ENCODE assay signal across 23 cellular contexts in genomic region chr10:44066211-44066837, GRCh38.
DNase-seq lines count a peak whose midpoint lies in the region; ATAC-seq and TF ChIP-seq lines count a peak whose summit lies in the region.
"Had no signal": no experiment of that assay in that cellular context is flagged by ENCODE, and none has a peak within 500 bp of the region (broad histone marks: within the 10 kb centered on the region; RNA-seq: fewer than 3 reads in every experiment).

No MANE protein-coding gene starts in this region.

- WGBS in stomach, 5 donors, result 71 to 86% (median 77%) methylated on average over 5 of the region's 5 CpGs

- DNase-seq in left ventricle myocardium superior (no peak), left cardiac atrium (no peak), stomach (no peak), Calu3 (no peak), NCI-H1694 treated with DMSO at 0.1 percent for 48 hours (lab: John Stamatoyannopoulos, UW) (no peak)
- DNase-seq in activated CD4-positive, CD25-positive, alpha-beta regulatory T cell treated with anti-CD3 and anti-CD28 coated beads, Interleukin-2, amount 50 U/mL, for 72 hours, result no peak
- DNase-seq: 8988T, ACHN, DMS153, DND-41, GM23248, H7, IMR-90, KG1, MG63, NCI-H1105 treated with DMSO at 0.1 percent for 48 hours, NCI-H146, NCI-H2029, NCI-H446 treated with DMSO at 0.1 percent for 48 hours, NCI-H69, RPMI8226, SHP77 had no signal

- no TSS peak for BruUV-seq in Calu3 (replicated peaks; lab: Mats Ljungman, UMichigan)

- no peaks in the 10 kb centered on the region for H3K27me3 ChIP-seq in muscle layer of colon (ENCODE audit: control insufficient read depth in 1 of 2, insufficient read depth in 2 of 2, low read length in 2 of 2)
- H3K27me3 ChIP-seq in stomach, result no peaks in the 10 kb centered on the region
- H3K27me3 ChIP-seq: MG63 had no signal

- no peaks in the 10 kb centered on the region for H3K4me1 Mint-ChIP-seq in Calu3 (ENCODE audit: low read depth, unreplicated experiment)

- TF ChIP-seq POLR2A in stomach (IDR thresholded peaks at IDR 0.05), result no peak

- H3K4me3 ChIP-seq in muscle layer of colon (ENCODE audit: low read depth in 1 of 2, low read length in 2 of 2), result peak overlapping the region in 1 of 2 donors; percentile 16
- H3K4me3 ChIP-seq in stomach, result no peak overlapping the region
- H3K4me3 ChIP-seq: GM23248, MG63 had no signal

- CTCF ChIA-PET in Calu3 (lab: Charles Lee), result no interaction called here

- ATAC-seq in left ventricle myocardium superior, result peak; percentile 3
- ATAC-seq in left cardiac atrium, result no peak

- no peak for TF ChIP-seq EP300 in stomach (IDR thresholded peaks at IDR 0.05)

- H3K36me3 ChIP-seq in muscle layer of colon (ENCODE audit: insufficient read depth, low read length) (no peaks in the 10 kb centered on the region), stomach (no peaks in the 10 kb centered on the region)
- H3K36me3 ChIP-seq: MG63 had no signal

- peaks cover 3% of the 10 kb centered on the region for H3K9me3 Mint-ChIP-seq in Calu3 (ENCODE audit: low read depth, unreplicated experiment)

- intact Hi-C loops in left ventricle myocardium superior (cut with micrococcal nuclease), result no loop called here
- intact Hi-C loops in left cardiac atrium (cut with DNase I), result no loop called here
- intact Hi-C loops in stomach (cut with DNase I; ENCODE audit: low total_unique reads), result no loop called here
- intact Hi-C loops in Calu3 (cut with micrococcal nuclease; ENCODE audit: unreplicated experiment), result no loop called here

- H3K27ac ChIP-seq in muscle layer of colon (ENCODE audit: low read depth, low read length) (peak overlapping the region; percentile 35), stomach (peak overlapping the region in 3 of 5 donors; percentile 32 to 71 (median 33))
- H3K27ac ChIP-seq: GM23248 had no signal

- no peak overlapping the region for H3K4me3 Mint-ChIP-seq in Calu3 (ENCODE audit: low read depth, unreplicated experiment)

- H3K27me3 Mint-ChIP-seq in Calu3 (ENCODE audit: unreplicated experiment), result no peaks in the 10 kb centered on the region

- H3K9ac ChIP-seq in muscle layer of colon (ENCODE audit: low read length), result no peak overlapping the region
- H3K9ac ChIP-seq: GM23248 had no signal

- no peak for TF ChIP-seq CTCF in stomach (IDR thresholded peaks at IDR 0.05)
- no peak for TF ChIP-seq CTCF in Calu3 (IDR thresholded peaks at IDR 0.05; ENCODE audit: unreplicated experiment)

- H3K36me3 Mint-ChIP-seq in Calu3 (ENCODE audit: insufficient read depth, unreplicated experiment), result no peaks in the 10 kb centered on the region

- H3K4me1 ChIP-seq in muscle layer of colon (ENCODE audit: insufficient read depth, low read length) (peaks cover 60% of the 10 kb centered on the region), stomach (peaks cover 4 to 53% (median 26%) of the 10 kb centered on the region in 4 donors)

- no peak overlapping the region for H3K27ac Mint-ChIP-seq in Calu3 (ENCODE audit: unreplicated experiment)

- H3K9me3 ChIP-seq in muscle layer of colon (ENCODE audit: low read length), result no peaks in the 10 kb centered on the region
- no peaks in the 10 kb centered on the region for H3K9me3 ChIP-seq in stomach
- H3K9me3 ChIP-seq: MG63 had no signal
